Comparison of ENCODE assay signal across 11 cellular contexts in the genomic region with DNA sequence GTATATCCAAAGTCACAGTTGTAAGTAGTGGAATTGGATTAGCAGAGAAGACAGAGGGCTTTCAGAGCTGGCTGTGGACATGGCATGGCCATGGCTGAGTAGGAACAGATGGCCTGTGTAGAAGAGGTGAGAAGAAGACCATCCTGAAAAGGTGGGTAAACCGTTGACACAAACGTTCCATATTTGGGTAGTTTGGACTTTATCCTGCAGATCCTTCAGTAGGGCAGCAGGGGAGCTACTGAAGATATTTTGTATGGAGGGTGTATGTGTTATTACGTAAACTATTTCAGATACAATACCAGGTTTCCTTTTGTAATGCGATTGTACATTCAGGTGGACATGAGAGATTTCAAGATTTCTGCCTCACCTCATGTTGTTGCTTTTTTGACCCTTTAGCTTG. TPM values are rescaled to one million over a fixed set of nuclear protein-coding genes. Genes with fewer than 3 reads are reported as not detected.
DNase-seq lines count a peak whose midpoint lies in the region; ATAC-seq and TF ChIP-seq lines count a peak whose summit lies in the region.
"Had no signal": no experiment of that assay in that cellular context is flagged by ENCODE, and none has a peak within 500 bp of the region (broad histone marks: within the 10 kb centered on the region; RNA-seq: fewer than 3 reads in every experiment).

No MANE protein-coding gene starts in this region.

- H3K4me3 ChIP-seq in ACC112 (ENCODE audit: low read depth, low read length) (peak overlapping the region; percentile 90), DOHH2 (ENCODE audit: low read length) (peak overlapping the region; percentile 78; the same call in 1 of the 2 replicates), iPS-15b (ENCODE audit: low read depth, low read length) (peak overlapping the region; percentile 15)

- H3F3A ChIP-seq in DOHH2 (ENCODE audit: control insufficient read depth, insufficient read depth): peaks cover 2% of the 10 kb centered on the region; the same call in 1 of the 2 replicates

- no peak for TF ChIP-seq CTCF in DOHH2 (IDR thresholded peaks at IDR 0.05; ENCODE audit: low read depth, low read length, poor library complexity, severe bottlenecking)

- POLR2A ChIA-PET in activated CD8-positive, alpha-beta T cell treated with anti-CD3 and anti-CD28 coated beads, Interleukin-2, amount 10 ng/mL, durations not matched to agents 7 days and 5 days (lab: Charles Lee): interaction anchor here (0.7 to 2.3 kb wide), 2 partner anchors 24 to 559 kb away, joined by 3 to 11 read pairs; a partner anchor contains a TSS

- H3K36me3 Mint-ChIP-seq in activated CD8-positive, alpha-beta T cell treated with anti-CD3 and anti-CD28 coated beads, Interleukin-2, amount 10 ng/mL, durations not matched to agents 7 days and 5 days (ENCODE audit: low read depth): peaks cover 36% of the 10 kb centered on the region

- no peak overlapping the region for H3K27ac ChIP-seq in ACC112 (ENCODE audit: low read depth, low read length)
- no peak overlapping the region for H3K27ac ChIP-seq in DOHH2 (ENCODE audit: low read depth, low read length)

- no peak overlapping the region for H3K4me3 Mint-ChIP-seq in activated CD8-positive, alpha-beta T cell treated with anti-CD3 and anti-CD28 coated beads, Interleukin-2, amount 10 ng/mL, durations not matched to agents 7 days and 5 days

- DNase-seq in activated CD8-positive, alpha-beta T cell treated with anti-CD3 and anti-CD28 coated beads, Interleukin-2, amount 10 ng/mL, durations not matched to agents 7 days and 5 days: no peak
- no peak for DNase-seq in EL
- DNase-seq in T1000 (lab: John Stamatoyannopoulos, UW): no peak
- DNase-seq in NCI-H2196 treated with DMSO at 0.1 percent for 48 hours (lab: John Stamatoyannopoulos, UW; ENCODE audit: unreplicated experiment): no peak
- no peak for DNase-seq in NCI-H446 treated with DMSO at 0.1 percent for 48 hours (lab: John Stamatoyannopoulos, UW)
- DNase-seq: activated effector memory CD4-positive, alpha-beta T cell treated with Interleukin-2 at 50 U/mL for 16 hours; hypothalamus; upper lobe of left lung had no signal

- H3K27me3 Mint-ChIP-seq in activated CD8-positive, alpha-beta T cell treated with anti-CD3 and anti-CD28 coated beads, Interleukin-2, amount 10 ng/mL, durations not matched to agents 7 days and 5 days (ENCODE audit: low read depth): no peaks in the 10 kb centered on the region

- peak overlapping the region; percentile 83 for H3K4me2 ChIP-seq in DOHH2 (ENCODE audit: low read length)

- peaks cover 54% of the 10 kb centered on the region for H3K4me1 Mint-ChIP-seq in activated CD8-positive, alpha-beta T cell treated with anti-CD3 and anti-CD28 coated beads, Interleukin-2, amount 10 ng/mL, durations not matched to agents 7 days and 5 days (ENCODE audit: low read depth)

- CTCF ChIA-PET in activated CD8-positive, alpha-beta T cell treated with anti-CD3 and anti-CD28 coated beads, Interleukin-2, amount 10 ng/mL, durations not matched to agents 7 days and 5 days (lab: Charles Lee): interaction anchor here (3.1 to 16.1 kb wide), 4 partner anchors 8 to 154 kb away, joined by 11 to 215 read pairs (median 18); a partner anchor contains a TSS

- peak overlapping the region; percentile 54 for H3K9ac ChIP-seq in iPS-15b (ENCODE audit: low read depth, low read length)

- H2AFZ ChIP-seq in ACC112 (ENCODE audit: low read length, unreplicated experiment): no peak overlapping the region

- H3K4me1 ChIP-seq in ACC112 (ENCODE audit: control insufficient read depth, insufficient read depth, low read length, unreplicated experiment) (peaks cover 40% of the 10 kb centered on the region), DOHH2 (ENCODE audit: control insufficient read depth, low read length) (peaks cover 22% of the 10 kb centered on the region), iPS-15b (ENCODE audit: control insufficient read depth, insufficient read depth, low read length) (peaks cover 4% of the 10 kb centered on the region)

- ATAC-seq in activated CD8-positive, alpha-beta T cell treated with anti-CD3 and anti-CD28 coated beads, Interleukin-2, amount 10 ng/mL, durations not matched to agents 7 days and 5 days: no peak

- H3K79me2 ChIP-seq in ACC112 (ENCODE audit: control insufficient read depth, insufficient read depth, low read length, unreplicated experiment): peaks cover 65% of the 10 kb centered on the region
- H3K79me2 ChIP-seq in DOHH2 (ENCODE audit: control insufficient read depth, low read length): peaks cover 52% of the 10 kb centered on the region

- H3K27me3 ChIP-seq in ACC112 (ENCODE audit: insufficient read depth, low read length) (no peaks in the 10 kb centered on the region), DOHH2 (ENCODE audit: control insufficient read depth, low read length) (no peaks in the 10 kb centered on the region), iPS-15b (ENCODE audit: control insufficient read depth, insufficient read depth, low read length) (no peaks in the 10 kb centered on the region)
- H3K27me3 ChIP-seq: upper lobe of left lung had no signal

- H3K27ac Mint-ChIP-seq in activated CD8-positive, alpha-beta T cell treated with anti-CD3 and anti-CD28 coated beads, Interleukin-2, amount 10 ng/mL, durations not matched to agents 7 days and 5 days: peak overlapping the region; percentile 1

- no peaks in the 10 kb centered on the region for H3K9me3 Mint-ChIP-seq in activated CD8-positive, alpha-beta T cell treated with anti-CD3 and anti-CD28 coated beads, Interleukin-2, amount 10 ng/mL, durations not matched to agents 7 days and 5 days (ENCODE audit: insufficient read depth)

- H4K20me1 ChIP-seq in DOHH2 (ENCODE audit: control insufficient read depth, insufficient read depth, low read depth, low read length): no peaks in the 10 kb centered on the region

- H3K9me2 ChIP-seq in DOHH2 (replicated peaks; ENCODE audit: control insufficient read depth, low read length): no peaks in the 10 kb centered on the region

- peaks cover 14% of the 10 kb centered on the region for H3K36me3 ChIP-seq in ACC112 (ENCODE audit: insufficient read depth, low read length)
- peaks cover 48% of the 10 kb centered on the region for H3K36me3 ChIP-seq in DOHH2 (ENCODE audit: control insufficient read depth, low read length)
- peaks cover 14% of the 10 kb centered on the region for H3K36me3 ChIP-seq in iPS-15b (ENCODE audit: control insufficient read depth, insufficient read depth, low read length)

- H3K9me3 ChIP-seq in DOHH2 (ENCODE audit: control insufficient read depth, insufficient read depth, low read length) (no peaks in the 10 kb centered on the region), iPS-15b (ENCODE audit: control insufficient read depth, insufficient read depth, low read length) (no peaks in the 10 kb centered on the region)
- H3K9me3 ChIP-seq: upper lobe of left lung had no signal

RNA-seq across cellular contexts. Expression of a gene that starts 1.6 kb away (rescaled TPM):
- total RNA-seq in activated CD8-positive, alpha-beta T cell treated with anti-CD3 and anti-CD28 coated beads, Interleukin-2, amount 10 ng/mL, durations not matched to agents 7 days and 5 days: 10 to 100 TPM; 39.0 to 39.5 TPM

RNA-seq across cellular contexts. Expression of a gene that starts 8.9 kb away (rescaled TPM):
- 10 to 100 TPM; 12.4 to 13.5 TPM for total RNA-seq in activated CD8-positive, alpha-beta T cell treated with anti-CD3 and anti-CD28 coated beads, Interleukin-2, amount 10 ng/mL, durations not matched to agents 7 days and 5 days

RNA-seq across cellular contexts. Expression of a gene that starts 24.3 kb away (rescaled TPM):
- 10 to 100 TPM; 86.3 to 98.0 TPM for total RNA-seq in activated CD8-positive, alpha-beta T cell treated with anti-CD3 and anti-CD28 coated beads, Interleukin-2, amount 10 ng/mL, durations not matched to agents 7 days and 5 days

RNA-seq across cellular contexts. Expression of a gene that starts 32.4 kb away (rescaled TPM):
- not detected for total RNA-seq in activated CD8-positive, alpha-beta T cell treated with anti-CD3 and anti-CD28 coated beads, Interleukin-2, amount 10 ng/mL, durations not matched to agents 7 days and 5 days

Comparison
In these comparisons a context has a peak if more than half of its experiments do, and no peak if none do; other contexts are left out.
1. H3K4me3 ChIP-seq: peak in every context shown above with its lines; median percentile 90 in ACC112; 78 in DOHH2; 15 in iPS-15b.